22 cellular contexts compared by ENCODE assay signal in genomic region chr19:15313649-15314279, GRCh38. TPM values are rescaled to one million over a fixed set of nuclear protein-coding genes. Genes with fewer than 3 reads are reported as not detected.
DNase-seq lines count a peak whose midpoint lies in the region; ATAC-seq, FAIRE-seq and TF ChIP-seq lines count a peak whose summit lies in the region.
"Had no signal": no experiment of that assay in that cellular context is flagged by ENCODE, and none has a peak within 500 bp of the region (broad histone marks: within the 10 kb centered on the region; RNA-seq: fewer than 3 reads in every experiment).

No MANE protein-coding gene starts in this region.

- ATAC-seq in activated CD8-positive, alpha-beta T cell treated with anti-CD3 and anti-CD28 coated beads for 36 hours = no peak
- no peak for ATAC-seq in activated CD8-positive, alpha-beta T cell treated with anti-CD3 and anti-CD28 coated beads, Interleukin-2, amount 10 ng/mL, durations not matched to agents 7 days and 5 days
- peak; percentile 47 for ATAC-seq in activated T-helper 17 cell treated with anti-CD3 and anti-CD28 coated beads, Interleukin-2, amount 50 U/mL, for 72 hours (replicated peaks)
- no peak for ATAC-seq in HepG2
- no peak for ATAC-seq in stimulated activated naive B cell treated with anti-CD40 and anti-IgM and Interleukin-4, amounts not matched to agents 10 μg/mL and 1 μg/mL and 100 μg/mL, for 72 hours (replicated peaks)
- no peak for ATAC-seq in mucosa of descending colon

- no peaks in the 10 kb centered on the region for H3K9me3 ChIP-seq in HepG2 (ENCODE audit: low read length)
- H3K9me3 ChIP-seq in mucosa of descending colon = no peaks in the 10 kb centered on the region
- no peaks in the 10 kb centered on the region for H3K9me3 ChIP-seq in osteoblast (ENCODE audit: low read depth, low read length)
- H3K9me3 ChIP-seq: SJCRH30, thyroid gland had no signal

- TF ChIP-seq RAD21 in HepG2 (CRISPR knock-in tag; IDR thresholded peaks at IDR 0.05) = no peak

- POLR2A ChIA-PET in activated CD8-positive, alpha-beta T cell treated with anti-CD3 and anti-CD28 coated beads for 36 hours (lab: Charles Lee) = no interaction called here
- POLR2A ChIA-PET in activated CD8-positive, alpha-beta T cell treated with anti-CD3 and anti-CD28 coated beads, Interleukin-2, amount 10 ng/mL, durations not matched to agents 7 days and 5 days (lab: Charles Lee) = no interaction called here
- POLR2A ChIA-PET in HepG2 (lab: Yijun Ruan, JAX) = no interaction called here

- intact Hi-C loops in activated CD8-positive, alpha-beta T cell treated with anti-CD3 and anti-CD28 coated beads for 36 hours (cut with micrococcal nuclease) = no loop called here
- intact Hi-C loops in HepG2 (cut with micrococcal nuclease; ENCODE audit: unreplicated experiment) = no loop called here
- intact Hi-C loops in mucosa of descending colon (cut with DNase I, micrococcal nuclease) = no loop called here

- H2AFZ ChIP-seq in HepG2 (ENCODE audit: low read length) (no peak overlapping the region), osteoblast (ENCODE audit: low read length) (no peak overlapping the region)

- H3K79me2 ChIP-seq in HepG2 (ENCODE audit: insufficient read depth, low read length) (peaks cover 93% of the 10 kb centered on the region), osteoblast (ENCODE audit: insufficient read depth, low read length) (peaks cover 100% of the 10 kb centered on the region)

- peak overlapping the region; percentile 60 for H3K27ac Mint-ChIP-seq in activated CD8-positive, alpha-beta T cell treated with anti-CD3 and anti-CD28 coated beads for 36 hours
- no peak overlapping the region for H3K27ac Mint-ChIP-seq in activated CD8-positive, alpha-beta T cell treated with anti-CD3 and anti-CD28 coated beads, Interleukin-2, amount 10 ng/mL, durations not matched to agents 7 days and 5 days
- peak overlapping the region; percentile 50 for H3K27ac Mint-ChIP-seq in activated T-helper 17 cell treated with anti-CD3 and anti-CD28 coated beads, Interleukin-2, amount 50 U/mL, for 72 hours
- peak overlapping the region; percentile 47 for H3K27ac Mint-ChIP-seq in stimulated activated naive B cell treated with anti-CD40 and anti-IgM and Interleukin-4, amounts not matched to agents 10 μg/mL and 1 μg/mL and 100 μg/mL, for 72 hours

- no peaks in the 10 kb centered on the region for H3K9me3 Mint-ChIP-seq in activated CD8-positive, alpha-beta T cell treated with anti-CD3 and anti-CD28 coated beads for 36 hours
- no peaks in the 10 kb centered on the region for H3K9me3 Mint-ChIP-seq in activated CD8-positive, alpha-beta T cell treated with anti-CD3 and anti-CD28 coated beads, Interleukin-2, amount 10 ng/mL, durations not matched to agents 7 days and 5 days (ENCODE audit: insufficient read depth)
- no peaks in the 10 kb centered on the region for H3K9me3 Mint-ChIP-seq in activated T-helper 17 cell treated with anti-CD3 and anti-CD28 coated beads, Interleukin-2, amount 50 U/mL, for 72 hours
- no peaks in the 10 kb centered on the region for H3K9me3 Mint-ChIP-seq in stimulated activated naive B cell treated with anti-CD40 and anti-IgM and Interleukin-4, amounts not matched to agents 10 μg/mL and 1 μg/mL and 100 μg/mL, for 72 hours

- no peak overlapping the region for H3K9ac ChIP-seq in HepG2 (ENCODE audit: insufficient read depth, low read depth, low read length)
- H3K9ac ChIP-seq: BLaER1 treated with 17β-estradiol and CSF1 and Interleukin-3, amounts not matched to agents 10 nM and 100 nM had no signal

- H3K27me3 ChIP-seq in HepG2 (ENCODE audit: control insufficient read depth in 1 of 2, insufficient read depth in 2 of 2, low read length in 2 of 2) = no peaks in the 10 kb centered on the region
- H3K27me3 ChIP-seq in osteoblast (ENCODE audit: insufficient read depth, low read length) = no peaks in the 10 kb centered on the region
- H3K27me3 ChIP-seq: BLaER1 treated with 17β-estradiol and CSF1 and Interleukin-3, amounts not matched to agents 10 nM and 100 nM; SJCRH30; thyroid gland had no signal

- H4K20me1 ChIP-seq in HepG2 (ENCODE audit: insufficient read depth, low read length) = peaks cover 87% of the 10 kb centered on the region
- H4K20me1 ChIP-seq in osteoblast (ENCODE audit: insufficient read depth, low read length) = peaks cover 88% of the 10 kb centered on the region

- 98% methylated on average over 7 of the region's 7 CpGs for WGBS in HepG2 (ENCODE audit: low lambda C conversion rate)

- no peak for TF ChIP-seq CTCF in activated CD8-positive, alpha-beta T cell treated with anti-CD3 and anti-CD28 coated beads for 36 hours (IDR thresholded peaks at IDR 0.05)
- TF ChIP-seq CTCF in HepG2 (CRISPR knock-in tag; IDR thresholded peaks at IDR 0.05) = no peak
- no peak for TF ChIP-seq CTCF in mucosa of descending colon (IDR thresholded peaks at IDR 0.05)
- TF ChIP-seq CTCF in osteoblast (IDR thresholded peaks at IDR 0.05; ENCODE audit: extremely low read depth, low read depth, low read length) = no peak

- H3K4me3 Mint-ChIP-seq in activated CD8-positive, alpha-beta T cell treated with anti-CD3 and anti-CD28 coated beads for 36 hours = no peak overlapping the region
- no peak overlapping the region for H3K4me3 Mint-ChIP-seq in activated CD8-positive, alpha-beta T cell treated with anti-CD3 and anti-CD28 coated beads, Interleukin-2, amount 10 ng/mL, durations not matched to agents 7 days and 5 days
- H3K4me3 Mint-ChIP-seq in activated T-helper 17 cell treated with anti-CD3 and anti-CD28 coated beads, Interleukin-2, amount 50 U/mL, for 72 hours = peak overlapping the region; percentile 4
- no peak overlapping the region for H3K4me3 Mint-ChIP-seq in stimulated activated naive B cell treated with anti-CD40 and anti-IgM and Interleukin-4, amounts not matched to agents 10 μg/mL and 1 μg/mL and 100 μg/mL, for 72 hours

- H3K27ac ChIP-seq in HepG2 (ENCODE audit: extremely low read length, insufficient read depth, low read length) (no peak overlapping the region), osteoblast (ENCODE audit: low read depth, low read length) (no peak overlapping the region)
- H3K27ac ChIP-seq: BLaER1 treated with 17β-estradiol and CSF1 and Interleukin-3, amounts not matched to agents 10 nM and 100 nM; SJCRH30; thyroid gland had no signal

- BruUV-seq in HepG2 (replicated peaks; lab: Mats Ljungman, UMichigan) = no TSS peak

- H3K4me2 ChIP-seq in HepG2 (ENCODE audit: low read depth, low read length) = no peak overlapping the region
- no peak overlapping the region for H3K4me2 ChIP-seq in osteoblast (ENCODE audit: insufficient read depth, low read length)

- no peak overlapping the region for H3K4me3 ChIP-seq in HepG2 (replicated peaks in 1 of 3; ENCODE audit: insufficient read depth in 1 of 3, low read depth in 2 of 3, low read length in 3 of 3)
- no peak overlapping the region for H3K4me3 ChIP-seq in mucosa of descending colon
- H3K4me3 ChIP-seq in osteoblast (ENCODE audit: insufficient read depth, low read length) = no peak overlapping the region
- H3K4me3 ChIP-seq: BLaER1 treated with 17β-estradiol and CSF1 and Interleukin-3, amounts not matched to agents 10 nM and 100 nM; SJCRH30; skin epidermis; thyroid gland had no signal

- in situ Hi-C loops in HepG2 (cut with HindIII; ENCODE audit: extremely low pct_ligation_motif_present, low pct_unique_long_range_greater_than_20kb) = no loop called here

- H3K27me3 Mint-ChIP-seq in activated CD8-positive, alpha-beta T cell treated with anti-CD3 and anti-CD28 coated beads for 36 hours = no peaks in the 10 kb centered on the region
- no peaks in the 10 kb centered on the region for H3K27me3 Mint-ChIP-seq in activated CD8-positive, alpha-beta T cell treated with anti-CD3 and anti-CD28 coated beads, Interleukin-2, amount 10 ng/mL, durations not matched to agents 7 days and 5 days (ENCODE audit: low read depth)
- H3K27me3 Mint-ChIP-seq in activated T-helper 17 cell treated with anti-CD3 and anti-CD28 coated beads, Interleukin-2, amount 50 U/mL, for 72 hours = no peaks in the 10 kb centered on the region
- no peaks in the 10 kb centered on the region for H3K27me3 Mint-ChIP-seq in stimulated activated naive B cell treated with anti-CD40 and anti-IgM and Interleukin-4, amounts not matched to agents 10 μg/mL and 1 μg/mL and 100 μg/mL, for 72 hours

- H3K4me1 Mint-ChIP-seq in activated CD8-positive, alpha-beta T cell treated with anti-CD3 and anti-CD28 coated beads for 36 hours (ENCODE audit: low read depth) = peaks cover 74% of the 10 kb centered on the region
- H3K4me1 Mint-ChIP-seq in activated CD8-positive, alpha-beta T cell treated with anti-CD3 and anti-CD28 coated beads, Interleukin-2, amount 10 ng/mL, durations not matched to agents 7 days and 5 days (ENCODE audit: low read depth) = peaks cover 68% of the 10 kb centered on the region
- H3K4me1 Mint-ChIP-seq in activated T-helper 17 cell treated with anti-CD3 and anti-CD28 coated beads, Interleukin-2, amount 50 U/mL, for 72 hours = peaks cover 50% of the 10 kb centered on the region
- H3K4me1 Mint-ChIP-seq in stimulated activated naive B cell treated with anti-CD40 and anti-IgM and Interleukin-4, amounts not matched to agents 10 μg/mL and 1 μg/mL and 100 μg/mL, for 72 hours = peaks cover 59 to 95% of the 10 kb centered on the region in 2 donors

- no peak for TF ChIP-seq EP300 in HepG2 (IDR thresholded peaks at IDR 0.05; ENCODE audit: low read depth in 2 of 2, low read length in 2 of 2)
- no peak for TF ChIP-seq EP300 in HepG2 (CRISPR knock-in tag; IDR thresholded peaks at IDR 0.05; ENCODE audit: borderline replicate concordance)

- no peak for TF ChIP-seq POLR2A in HepG2 (IDR thresholded peaks at IDR 0.05; ENCODE audit: insufficient read depth in 1 of 2, low read depth in 2 of 2, low read length in 2 of 2)

- no peak for DNase-seq in activated CD8-positive, alpha-beta T cell treated with anti-CD3 and anti-CD28 coated beads for 36 hours
- DNase-seq in activated CD8-positive, alpha-beta T cell treated with anti-CD3 and anti-CD28 coated beads, Interleukin-2, amount 10 ng/mL, durations not matched to agents 7 days and 5 days = no peak
- no peak for DNase-seq in HepG2 (ENCODE audit: low spot score)
- no peak for DNase-seq in stimulated activated naive B cell treated with anti-CD40 and anti-IgM and Interleukin-4, amounts not matched to agents 10 μg/mL and 1 μg/mL and 100 μg/mL, for 72 hours
- no peak for DNase-seq in islet precursor cell
- no peak for DNase-seq in mucosa of descending colon
- no peak for DNase-seq in osteoblast (ENCODE audit: insufficient read length, low spot score, missing footprints)
- DNase-seq: activated CD4-positive, alpha-beta T cell treated with anti-CD3 and anti-CD28 coated beads for 4 hours; amniotic stem cell; DMS79; effector CD8-positive, alpha-beta T cell; NCI-H1092; NCI-H2107; NCI-H524 treated with DMSO at 0.1 percent for 48 hours; SJCRH30; stimulated activated CD4-positive, alpha-beta T cell treated with anti-CD3 and anti-CD28 coated beads, Interleukin-4, amount 100 ng/mL, for 4 hours; stimulated activated CD8-positive, alpha-beta memory T cell treated with anti-CD3 and anti-CD28 coated beads, Interleukin-4, amount 100 ng/mL, for 48 hours had no signal

- no peak for FAIRE-seq in HepG2 (lab: Jason Lieb, UNC)
- FAIRE-seq: H54 had no signal

- H3K36me3 ChIP-seq in HepG2 (replicated peaks in 1 of 2; ENCODE audit: control insufficient read depth in 1 of 2, insufficient read depth in 2 of 2, low read length in 2 of 2) (peaks cover 5 to 10% of the 10 kb centered on the region in 2 experiments; a peak in 3 of 5 replicates), mucosa of descending colon (ENCODE audit: low read depth) (no peaks in the 10 kb centered on the region), osteoblast (ENCODE audit: insufficient read depth, low read length) (no peaks in the 10 kb centered on the region)
- H3K36me3 ChIP-seq: thyroid gland had no signal

- peaks cover 24% of the 10 kb centered on the region for H3K36me3 Mint-ChIP-seq in activated CD8-positive, alpha-beta T cell treated with anti-CD3 and anti-CD28 coated beads for 36 hours (ENCODE audit: low read depth)
- peaks cover 18% of the 10 kb centered on the region for H3K36me3 Mint-ChIP-seq in activated CD8-positive, alpha-beta T cell treated with anti-CD3 and anti-CD28 coated beads, Interleukin-2, amount 10 ng/mL, durations not matched to agents 7 days and 5 days (ENCODE audit: low read depth)
- H3K36me3 Mint-ChIP-seq in activated T-helper 17 cell treated with anti-CD3 and anti-CD28 coated beads, Interleukin-2, amount 50 U/mL, for 72 hours (ENCODE audit: low read depth) = peaks cover 19% of the 10 kb centered on the region
- peaks cover 9 to 36% of the 10 kb centered on the region in 2 donors for H3K36me3 Mint-ChIP-seq in stimulated activated naive B cell treated with anti-CD40 and anti-IgM and Interleukin-4, amounts not matched to agents 10 μg/mL and 1 μg/mL and 100 μg/mL, for 72 hours

- CTCF ChIA-PET in activated CD8-positive, alpha-beta T cell treated with anti-CD3 and anti-CD28 coated beads for 36 hours (lab: Charles Lee) = interaction anchor here (1.8 kb wide), 1 partner anchor 10 kb away, joined by 5 read pairs; no protein-coding TSS in a partner anchor
- CTCF ChIA-PET in activated CD8-positive, alpha-beta T cell treated with anti-CD3 and anti-CD28 coated beads, Interleukin-2, amount 10 ng/mL, durations not matched to agents 7 days and 5 days (lab: Charles Lee) = no interaction called here
- CTCF ChIA-PET in HepG2 (lab: Yijun Ruan, JAX; ENCODE audit: low intra/inter-chr PET ratio, low total read pairs) = no interaction called here

- H3K4me1 ChIP-seq in HepG2 (ENCODE audit: insufficient read depth, low read length) (peaks cover 84% of the 10 kb centered on the region), mucosa of descending colon (ENCODE audit: low read depth) (peaks cover 22% of the 10 kb centered on the region), osteoblast (ENCODE audit: insufficient read depth, low read length) (peaks cover 41% of the 10 kb centered on the region)

RNA-seq across cellular contexts. Expression of gene BRD4, which starts 18.6 kb away (rescaled TPM):
- total RNA-seq in activated CD8-positive, alpha-beta T cell treated with anti-CD3 and anti-CD28 coated beads for 36 hours = 10 to 100 TPM; 94.3 to 99.6 TPM
- 100 to 1,000 TPM; 102 to 108 TPM for total RNA-seq in activated CD8-positive, alpha-beta T cell treated with anti-CD3 and anti-CD28 coated beads, Interleukin-2, amount 10 ng/mL, durations not matched to agents 7 days and 5 days
- total RNA-seq in activated T-helper 17 cell treated with anti-CD3 and anti-CD28 coated beads, Interleukin-2, amount 50 U/mL, for 72 hours = 10 to 100 TPM; 90.4 to 96.7 TPM
- total RNA-seq in HepG2 (2016; rRNA removed; fragmentation: Illumina TruSeq; extraction: Trizol) = 11.4 TPM in 2 replicates
- total RNA-seq in HepG2 (2016; cell fraction: cytosol; rRNA removed; fragmentation: Illumina TruSeq; extraction: Trizol; ENCODE audit: low read depth) = 9.3 and 10.8 TPM in 2 replicates
- 9.9 and 11.8 TPM in 2 replicates for total RNA-seq in HepG2 (2016; cell fraction: insoluble cytoplasmic fraction; rRNA removed; fragmentation: Illumina TruSeq; extraction: Trizol)
- 14.9 and 16.5 TPM in 2 replicates for total RNA-seq in HepG2 (2016; cell fraction: membrane; rRNA removed; fragmentation: Illumina TruSeq; extraction: Trizol)
- 16.3 and 19.3 TPM in 2 replicates for total RNA-seq in HepG2 (2016; cell fraction: nucleus; rRNA removed; fragmentation: Illumina TruSeq; extraction: Trizol)
- polyA plus RNA-seq in HepG2 (2011; rRNA removed) = 10.5 TPM in 2 replicates
- 5.5 and 5.9 TPM in 2 replicates for polyA plus RNA-seq in HepG2 (2011; cell fraction: cytosol; rRNA removed)
- polyA plus RNA-seq in HepG2 (2011; cell fraction: nucleus; rRNA removed) = 33.7 and 40.9 TPM in 2 replicates
- polyA plus RNA-seq in HepG2 (2012) = 38.7 and 50.8 TPM in 2 replicates
- polyA plus RNA-seq in HepG2 (2016; cell fraction: cytosol; fragmentation: Illumina TruSeq; extraction: Trizol; ENCODE audit: low read depth) = 3.9 and 4.0 TPM in 2 replicates
- 19.8 and 29.3 TPM in 2 replicates for polyA plus RNA-seq in HepG2 (2016; cell fraction: insoluble cytoplasmic fraction; fragmentation: Illumina TruSeq; extraction: Trizol; ENCODE audit: low read depth)
- polyA plus RNA-seq in HepG2 (2016; cell fraction: membrane; fragmentation: Illumina TruSeq; extraction: Trizol; ENCODE audit: low read depth) = 14.9 and 16.3 TPM in 2 replicates
- polyA plus RNA-seq in HepG2 (2016; cell fraction: nucleus; fragmentation: Illumina TruSeq; extraction: Trizol; ENCODE audit: insufficient read depth, low read depth) = 50.8 and 56.4 TPM in 2 replicates
- 42.7 and 54.2 TPM in 2 replicates for polyA minus RNA-seq in HepG2 (2011; rRNA and poly(A)+ RNA removed; ENCODE audit: low replicate concordance)
- polyA minus RNA-seq in HepG2 (2011; cell fraction: cytosol; rRNA and poly(A)+ RNA removed) = 22.2 and 24.6 TPM in 2 replicates
- polyA minus RNA-seq in HepG2 (2011; cell fraction: nucleus; rRNA and poly(A)+ RNA removed) = 49.4 and 56.1 TPM in 2 replicates
- 100 to 1,000 TPM in 1 of 3 donors, 10 to 100 TPM in 2; 78.3 to 104 (median 82.6) TPM for total RNA-seq in mucosa of descending colon
- 25.0 and 25.7 TPM in 2 replicates for total RNA-seq in osteoblast
